ENCODE assay signal across 8 cellular contexts in the genomic region with DNA sequence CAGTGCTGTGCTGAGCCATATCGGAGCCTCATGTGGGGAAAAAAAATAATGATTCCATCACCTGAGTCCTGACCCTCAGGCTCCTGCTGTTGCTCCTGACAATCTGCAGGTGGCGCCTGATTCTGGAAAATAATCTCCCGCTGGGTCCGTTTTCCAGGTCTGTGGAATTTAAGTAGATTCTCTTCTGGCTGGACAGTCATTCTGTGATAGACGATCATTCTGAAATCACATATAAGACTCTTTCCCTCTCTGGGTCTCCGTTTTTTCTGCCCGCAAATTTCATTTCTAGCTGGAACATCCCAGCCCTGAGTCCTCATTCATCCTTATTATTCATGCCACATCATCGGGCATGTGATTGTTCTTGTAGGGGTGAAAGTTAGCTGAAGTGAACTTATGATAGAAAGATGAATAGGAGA. TPM values are rescaled to one million over a fixed set of nuclear protein-coding genes. Genes with fewer than 3 reads are reported as not detected.
DNase-seq lines count a peak whose midpoint lies in the region; ATAC-seq and TF ChIP-seq lines count a peak whose summit lies in the region.

No MANE protein-coding gene starts in this region.

- intact Hi-C loops in head of caudate nucleus (cut with DNase I) = loop anchor here (5.0 kb wide), 3 partner anchors 83 to 327 kb away; a partner anchor contains a TSS
- intact Hi-C loops in posterior cingulate gyrus (cut with DNase I) = loop anchor here (1.0 to 5.0 kb wide), 3 partner anchors 127 to 333 kb away; a partner anchor contains a TSS

- H4K20me1 ChIP-seq in GM23338 (replicated peaks; ENCODE audit: insufficient read depth) = no peaks in the 10 kb centered on the region

- peak; percentile 67 for ATAC-seq in GM23338
- peak; percentile 59 for ATAC-seq in activated T-helper 17 cell treated with anti-CD3 and anti-CD28 coated beads, Interleukin-2, amount 50 U/mL, for 72 hours (replicated peaks)
- no peak for ATAC-seq in HG02938 (IDR thresholded peaks at IDR 0.05; ENCODE audit: unreplicated experiment)
- ATAC-seq in GM18519 (IDR thresholded peaks at IDR 0.05; ENCODE audit: low FRiP score, unreplicated experiment) = no peak

- H3K36me3 Mint-ChIP-seq in GM23338 (ENCODE audit: low read depth) = no peaks in the 10 kb centered on the region
- no peaks in the 10 kb centered on the region for H3K36me3 Mint-ChIP-seq in activated T-helper 17 cell treated with anti-CD3 and anti-CD28 coated beads, Interleukin-2, amount 50 U/mL, for 72 hours (ENCODE audit: low read depth)

- no peak overlapping the region for H3K4me2 ChIP-seq in GM23338

- H3K4me3 ChIP-seq in GM23338 = no peak overlapping the region

- H3K27me3 Mint-ChIP-seq in GM23338 (ENCODE audit: insufficient read depth, low read depth, poor library complexity) = peaks cover 20% of the 10 kb centered on the region
- peaks cover 3% of the 10 kb centered on the region for H3K27me3 Mint-ChIP-seq in activated T-helper 17 cell treated with anti-CD3 and anti-CD28 coated beads, Interleukin-2, amount 50 U/mL, for 72 hours

- H3K4me1 ChIP-seq in GM23338 (ENCODE audit: insufficient read depth) = no peaks in the 10 kb centered on the region; the same call in 1 of the 2 replicates

- H3K4me1 Mint-ChIP-seq in GM23338 = peaks cover 14% of the 10 kb centered on the region
- peaks cover 11% of the 10 kb centered on the region for H3K4me1 Mint-ChIP-seq in activated T-helper 17 cell treated with anti-CD3 and anti-CD28 coated beads, Interleukin-2, amount 50 U/mL, for 72 hours

- H3K4me3 Mint-ChIP-seq in GM23338 = no peak overlapping the region
- H3K4me3 Mint-ChIP-seq in activated T-helper 17 cell treated with anti-CD3 and anti-CD28 coated beads, Interleukin-2, amount 50 U/mL, for 72 hours = no peak overlapping the region

- H3K79me2 ChIP-seq in GM23338 (replicated peaks; ENCODE audit: insufficient read depth) = no peaks in the 10 kb centered on the region

- DNase-seq in C1 segment of cervical spinal cord (lab: John Stamatoyannopoulos, UW) (peak in 11 of 14 donors; percentile 12 to 72 (median 26)), GM23338 (ENCODE audit: low spot score) (peak; percentile 89), NCI-H510A (lab: John Stamatoyannopoulos, UW) (peak; percentile 54), head of caudate nucleus (peak in 41 of 42 donors; percentile 29 to 90 (median 73)), posterior cingulate gyrus (peak in 9 of 10 donors; percentile 48 to 95 (median 72))

- no peaks in the 10 kb centered on the region for H3F3A ChIP-seq in GM23338 (replicated peaks; ENCODE audit: low read depth)

- H3K27me3 ChIP-seq in GM23338 (ENCODE audit: insufficient read depth) = no peaks in the 10 kb centered on the region

- TF ChIP-seq CTCF in GM23338 (conservative IDR thresholded peaks at IDR 0.05; ENCODE audit: low read depth in 2 of 2) = peak; percentile 83 to 85

- H3K27ac Mint-ChIP-seq in GM23338 = no peak overlapping the region
- no peak overlapping the region for H3K27ac Mint-ChIP-seq in activated T-helper 17 cell treated with anti-CD3 and anti-CD28 coated beads, Interleukin-2, amount 50 U/mL, for 72 hours

- H3K36me3 ChIP-seq in GM23338 (ENCODE audit: insufficient read depth) = no peaks in the 10 kb centered on the region

- no peak overlapping the region for H2AFZ ChIP-seq in GM23338

- H3K9me3 Mint-ChIP-seq in GM23338 = no peaks in the 10 kb centered on the region
- no peaks in the 10 kb centered on the region for H3K9me3 Mint-ChIP-seq in activated T-helper 17 cell treated with anti-CD3 and anti-CD28 coated beads, Interleukin-2, amount 50 U/mL, for 72 hours

- no peaks in the 10 kb centered on the region for H3K9me2 ChIP-seq in GM23338 (ENCODE audit: insufficient read depth)

- H3K27ac ChIP-seq in GM23338 (ENCODE audit: low read depth) = no peak overlapping the region

TF ChIP-seq in GM23338, 12 proteins besides CTCF, POLR2A, EP300 and RAD21:
- TF ChIP-seq, protein P1, sequence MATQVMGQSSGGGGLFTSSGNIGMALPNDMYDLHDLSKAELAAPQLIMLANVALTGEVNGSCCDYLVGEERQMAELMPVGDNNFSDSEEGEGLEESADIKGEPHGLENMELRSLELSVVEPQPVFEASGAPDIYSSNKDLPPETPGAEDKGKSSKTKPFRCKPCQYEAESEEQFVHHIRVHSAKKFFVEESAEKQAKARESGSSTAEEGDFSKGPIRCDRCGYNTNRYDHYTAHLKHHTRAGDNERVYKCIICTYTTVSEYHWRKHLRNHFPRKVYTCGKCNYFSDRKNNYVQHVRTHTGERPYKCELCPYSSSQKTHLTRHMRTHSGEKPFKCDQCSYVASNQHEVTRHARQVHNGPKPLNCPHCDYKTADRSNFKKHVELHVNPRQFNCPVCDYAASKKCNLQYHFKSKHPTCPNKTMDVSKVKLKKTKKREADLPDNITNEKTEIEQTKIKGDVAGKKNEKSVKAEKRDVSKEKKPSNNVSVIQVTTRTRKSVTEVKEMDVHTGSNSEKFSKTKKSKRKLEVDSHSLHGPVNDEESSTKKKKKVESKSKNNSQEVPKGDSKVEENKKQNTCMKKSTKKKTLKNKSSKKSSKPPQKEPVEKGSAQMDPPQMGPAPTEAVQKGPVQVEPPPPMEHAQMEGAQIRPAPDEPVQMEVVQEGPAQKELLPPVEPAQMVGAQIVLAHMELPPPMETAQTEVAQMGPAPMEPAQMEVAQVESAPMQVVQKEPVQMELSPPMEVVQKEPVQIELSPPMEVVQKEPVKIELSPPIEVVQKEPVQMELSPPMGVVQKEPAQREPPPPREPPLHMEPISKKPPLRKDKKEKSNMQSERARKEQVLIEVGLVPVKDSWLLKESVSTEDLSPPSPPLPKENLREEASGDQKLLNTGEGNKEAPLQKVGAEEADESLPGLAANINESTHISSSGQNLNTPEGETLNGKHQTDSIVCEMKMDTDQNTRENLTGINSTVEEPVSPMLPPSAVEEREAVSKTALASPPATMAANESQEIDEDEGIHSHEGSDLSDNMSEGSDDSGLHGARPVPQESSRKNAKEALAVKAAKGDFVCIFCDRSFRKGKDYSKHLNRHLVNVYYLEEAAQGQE (IDR thresholded peaks at IDR 0.05; ENCODE audit: unreplicated experiment) = no peak
- no peak for TF ChIP-seq CREB1 (CRISPR knock-in tag; IDR thresholded peaks at IDR 0.05; ENCODE audit: low read depth)

RNA-seq across cellular contexts. Expression of a gene that starts 22.1 kb away (rescaled TPM):
- total RNA-seq in GM23338 (2014; rRNA removed; shearing (Covaris generic)) = 48.6 and 76.4 TPM in 2 replicates
- 45.8 and 50.4 TPM in 2 replicates for polyA plus RNA-seq in GM23338 (2016; fragmentation: Nextera tagmentation; extraction: Ambion mirVana)
- 10 to 100 TPM; 14.7 to 17.1 TPM for total RNA-seq in activated T-helper 17 cell treated with anti-CD3 and anti-CD28 coated beads, Interleukin-2, amount 50 U/mL, for 72 hours

Comparison
In these comparisons a context has a peak if more than half of its experiments do, and no peak if none do; other contexts are left out.
1. DNase-seq: peak in every context shown above with its lines; median percentile 89 in GM23338; 73 in head of caudate nucleus; 72 in posterior cingulate gyrus; 54 in NCI-H510A; 26 in C1 segment of cervical spinal cord.
2. ATAC-seq: peak in GM23338 (single experiment) and activated T-helper 17 cell treated with anti-CD3 and anti-CD28 coated beads, Interleukin-2, amount 50 U/mL, for 72 hours (single experiment); none in HG02938 (single experiment) and GM18519 (single experiment).